12 cellular contexts compared by ENCODE assay signal in genomic region chr6:128244751-128245405, GRCh38.
"Had no signal": no experiment of that assay in that cellular context is flagged by ENCODE, and none has a peak within 500 bp of the region (broad histone marks: within the 10 kb centered on the region; RNA-seq: fewer than 3 reads in every experiment).

No MANE protein-coding gene starts in this region.

- H3K4me3 Mint-ChIP-seq: activated T-cell treated with anti-CD3 and anti-CD28 coated beads, Interleukin-2, amount 50 U/mL, for 4 hours; T-helper 2 cell treated with Interferon-gamma antibody and Interleukin-4, amounts not matched to agents 5 μg/mL and 100 μg/mL, for 36 hours had no signal

- H3K4me1 ChIP-seq: colonic mucosa, thyroid gland had no signal

- ATAC-seq: activated naive CD4-positive, alpha-beta T cell treated with anti-CD3 and anti-CD28 coated beads, Interleukin-2, amount 50 U/mL, for 72 hours; activated T-cell treated with anti-CD3 and anti-CD28 coated beads, Interleukin-2, amount 50 U/mL, for 4 hours had no signal

- H3K9me3 Mint-ChIP-seq: activated T-cell treated with anti-CD3 and anti-CD28 coated beads, Interleukin-2, amount 50 U/mL, for 4 hours; T-helper 2 cell treated with Interferon-gamma antibody and Interleukin-4, amounts not matched to agents 5 μg/mL and 100 μg/mL, for 36 hours had no signal

- H2AFZ ChIP-seq: hepatocyte had no signal

- DNase-seq: activated effector memory CD4-positive, alpha-beta T cell treated with anti-CD3 and anti-CD28 coated beads, Interleukin-2, amount 50 U/mL, for 16 hours; activated T-cell treated with anti-CD3 and anti-CD28 coated beads, Interleukin-2, amount 50 U/mL, for 4 hours; colonic mucosa; midbrain; small intestine; thyroid gland had no signal

- H3K4me3 ChIP-seq: colonic mucosa, hepatocyte, lung, right atrium auricular region, thyroid gland had no signal

- H3K4me2 ChIP-seq: hepatocyte had no signal

- H3K9me3 ChIP-seq: colonic mucosa, right atrium auricular region, thyroid gland had no signal

- H3K27ac Mint-ChIP-seq: activated naive CD4-positive, alpha-beta T cell treated with anti-CD3 and anti-CD28 coated beads, Interleukin-2, amount 50 U/mL, for 72 hours; T-helper 2 cell treated with Interferon-gamma antibody and Interleukin-4, amounts not matched to agents 5 μg/mL and 100 μg/mL, for 36 hours had no signal

- H3K36me3 ChIP-seq: colonic mucosa, right atrium auricular region, thyroid gland had no signal

- H3K27me3 ChIP-seq: colonic mucosa, hepatocyte, right atrium auricular region, thyroid gland had no signal

- FAIRE-seq: small intestine, urothelium cell line had no signal

- H3K27ac ChIP-seq: colonic mucosa, hepatocyte, right atrium auricular region, thyroid gland had no signal

- H3K36me3 Mint-ChIP-seq: activated naive CD4-positive, alpha-beta T cell treated with anti-CD3 and anti-CD28 coated beads, Interleukin-2, amount 50 U/mL, for 72 hours had no signal
